Comparison of ENCODE assay signal across 1 cellular context in the genomic region with DNA sequence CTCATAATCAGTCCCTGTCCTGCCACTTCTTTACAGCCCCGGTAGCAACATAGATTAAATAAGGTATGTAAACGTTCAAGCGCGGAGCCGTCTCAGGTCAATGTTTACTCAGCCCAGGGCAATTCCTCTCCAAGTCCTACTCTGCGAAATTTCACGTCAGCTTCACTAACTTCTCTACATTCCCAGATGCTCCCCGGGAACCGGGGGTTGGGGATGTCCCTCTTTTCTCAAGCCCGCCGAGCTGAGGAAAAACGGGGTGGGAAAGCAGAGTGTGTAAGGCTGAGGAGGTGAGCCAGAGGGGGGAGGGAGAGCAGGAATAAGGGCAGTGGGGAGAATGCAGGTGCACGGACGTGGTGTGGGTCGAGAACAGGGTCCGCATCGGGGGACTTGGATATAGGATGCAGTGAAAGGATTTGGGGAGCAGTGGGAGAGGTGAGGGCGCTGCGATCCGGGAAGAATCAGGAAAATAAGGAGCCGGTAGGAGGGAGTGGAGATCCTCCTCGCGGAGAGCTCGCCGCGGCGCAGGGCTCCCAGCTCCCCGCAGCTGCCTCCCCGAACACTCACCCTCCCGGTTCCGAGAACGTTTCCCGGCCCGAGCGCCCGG.
TF ChIP-seq lines count a peak whose summit lies in the region.

No MANE protein-coding gene starts in this region.

TF ChIP-seq in HepG2, 621 proteins besides CTCF, POLR2A, EP300 and RAD21 (continued from another document and continues in another):
- TF ChIP-seq, protein P1, sequence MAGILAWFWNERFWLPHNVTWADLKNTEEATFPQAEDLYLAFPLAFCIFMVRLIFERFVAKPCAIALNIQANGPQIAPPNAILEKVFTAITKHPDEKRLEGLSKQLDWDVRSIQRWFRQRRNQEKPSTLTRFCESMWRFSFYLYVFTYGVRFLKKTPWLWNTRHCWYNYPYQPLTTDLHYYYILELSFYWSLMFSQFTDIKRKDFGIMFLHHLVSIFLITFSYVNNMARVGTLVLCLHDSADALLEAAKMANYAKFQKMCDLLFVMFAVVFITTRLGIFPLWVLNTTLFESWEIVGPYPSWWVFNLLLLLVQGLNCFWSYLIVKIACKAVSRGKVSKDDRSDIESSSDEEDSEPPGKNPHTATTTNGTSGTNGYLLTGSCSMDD (CRISPR knock-in tag; IDR thresholded peaks at IDR 0.05) = no peak
- TF ChIP-seq ZFX (CRISPR knock-in tag; IDR thresholded peaks at IDR 0.05; ENCODE audit: low read depth) (no peak), HCFC1 (IDR thresholded peaks at IDR 0.05; ENCODE audit: low read depth, low read length) (no peak), MEIS2 (CRISPR knock-in tag; IDR thresholded peaks at IDR 0.05) (peak; percentile 22; the same call in 1 of the 2 replicates), ZNF205 (CRISPR knock-in tag; IDR thresholded peaks at IDR 0.05) (no peak; the same call in 1 of the 2 replicates), FOXC1 (CRISPR knock-in tag; IDR thresholded peaks at IDR 0.05; ENCODE audit: borderline replicate concordance) (peak; percentile 74), NR2F1 (CRISPR knock-in tag; IDR thresholded peaks at IDR 0.05) (no peak), KDM3A (CRISPR knock-in tag; IDR thresholded peaks at IDR 0.05; ENCODE audit: low read depth) (no peak), WIZ (CRISPR knock-in tag; IDR thresholded peaks at IDR 0.05) (peak; percentile 62), ZNF749 (CRISPR knock-in tag; IDR thresholded peaks at IDR 0.05; ENCODE audit: borderline replicate concordance) (no peak; the same call in 1 of the 2 replicates), TEAD2 (CRISPR knock-in tag; IDR thresholded peaks at IDR 0.05) (no peak), SRF (IDR thresholded peaks at IDR 0.05; ENCODE audit: low read depth, low read length) (no peak), KDM4B (CRISPR knock-in tag; IDR thresholded peaks at IDR 0.05) (no peak), DNMT1 (CRISPR knock-in tag; IDR thresholded peaks at IDR 0.05) (no peak), ZNF44 (CRISPR knock-in tag; IDR thresholded peaks at IDR 0.05) (peak; percentile 29; the same call in 1 of the 2 replicates), MYC (CRISPR knock-in tag; IDR thresholded peaks at IDR 0.05; ENCODE audit: borderline replicate concordance) (peak; percentile 11; the same call in 1 of the 2 replicates), ZNF737 (CRISPR knock-in tag; IDR thresholded peaks at IDR 0.05; ENCODE audit: borderline replicate concordance) (0 out of 2 replicates have a peak, but pooled peaks have one; percentile 18), ELF1 (CRISPR knock-in tag; IDR thresholded peaks at IDR 0.05) (no peak), PPARG (CRISPR knock-in tag; conservative IDR thresholded peaks at IDR 0.05) (0 out of 2 replicates have a peak, but pooled peaks have one; percentile 4), NFKB2 (CRISPR knock-in tag; IDR thresholded peaks at IDR 0.05; ENCODE audit: borderline replicate concordance) (0 out of 2 replicates have a peak, but pooled peaks have one; percentile 65), THAP11 (CRISPR knock-in tag; IDR thresholded peaks at IDR 0.05) (no peak), ZNF335 (CRISPR knock-in tag; IDR thresholded peaks at IDR 0.05) (peak; percentile 69; the same call in 1 of the 2 replicates), MIER2 (CRISPR knock-in tag; IDR thresholded peaks at IDR 0.05) (no peak), BCL6 (CRISPR knock-in tag; IDR thresholded peaks at IDR 0.05) (peak; percentile 70), ZFY (CRISPR knock-in tag; IDR thresholded peaks at IDR 0.05) (no peak), MTF2 (CRISPR knock-in tag; IDR thresholded peaks at IDR 0.05; ENCODE audit: borderline replicate concordance) (0 out of 2 replicates have a peak, but pooled peaks have one; percentile 8), RBM39 (IDR thresholded peaks at IDR 0.05; ENCODE audit: low read depth, low read length, poor library complexity, severe bottlenecking) (no peak), TAF15 (IDR thresholded peaks at IDR 0.05; ENCODE audit: low read depth, low read length, poor library complexity, severe bottlenecking) (peak; percentile 17), CHD4 (IDR thresholded peaks at IDR 0.05; ENCODE audit: borderline replicate concordance, low read length) (no peak), HNRNPUL1 (IDR thresholded peaks at IDR 0.05; ENCODE audit: low read depth, low read length) (no peak), RCOR2 (CRISPR knock-in tag; IDR thresholded peaks at IDR 0.05) (no peak), ZBTB7A (CRISPR knock-in tag; IDR thresholded peaks at IDR 0.05) (peak; percentile 69; the same call in 1 of the 2 replicates), ZNF747 (CRISPR knock-in tag; IDR thresholded peaks at IDR 0.05; ENCODE audit: borderline replicate concordance) (peak; percentile 71), RBAK (CRISPR knock-in tag; IDR thresholded peaks at IDR 0.05) (peak; percentile 86), ZNF776 (CRISPR knock-in tag; IDR thresholded peaks at IDR 0.05) (no peak), IKZF4 (CRISPR knock-in tag; IDR thresholded peaks at IDR 0.05; ENCODE audit: borderline replicate concordance, low read depth, not compliant biosample characterization) (no peak), TCF12 (IDR thresholded peaks at IDR 0.05) (no peak), TCF12 (CRISPR knock-in tag; IDR thresholded peaks at IDR 0.05) (no peak), PCBP2 (optimal IDR thresholded peaks at IDR 0.05; ENCODE audit: low read depth, low read length, poor library complexity, severe bottlenecking) (no peak), IRF2 (CRISPR knock-in tag; IDR thresholded peaks at IDR 0.05) (no peak), ZNF570 (CRISPR knock-in tag; IDR thresholded peaks at IDR 0.05; ENCODE audit: borderline replicate concordance) (no peak)
- TF ChIP-seq, protein P2, sequence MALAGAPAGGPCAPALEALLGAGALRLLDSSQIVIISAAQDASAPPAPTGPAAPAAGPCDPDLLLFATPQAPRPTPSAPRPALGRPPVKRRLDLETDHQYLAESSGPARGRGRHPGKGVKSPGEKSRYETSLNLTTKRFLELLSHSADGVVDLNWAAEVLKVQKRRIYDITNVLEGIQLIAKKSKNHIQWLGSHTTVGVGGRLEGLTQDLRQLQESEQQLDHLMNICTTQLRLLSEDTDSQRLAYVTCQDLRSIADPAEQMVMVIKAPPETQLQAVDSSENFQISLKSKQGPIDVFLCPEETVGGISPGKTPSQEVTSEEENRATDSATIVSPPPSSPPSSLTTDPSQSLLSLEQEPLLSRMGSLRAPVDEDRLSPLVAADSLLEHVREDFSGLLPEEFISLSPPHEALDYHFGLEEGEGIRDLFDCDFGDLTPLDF (CRISPR knock-in tag; IDR thresholded peaks at IDR 0.05) = no peak; the same call in 1 of the 2 replicates
- TF ChIP-seq, protein P3, sequence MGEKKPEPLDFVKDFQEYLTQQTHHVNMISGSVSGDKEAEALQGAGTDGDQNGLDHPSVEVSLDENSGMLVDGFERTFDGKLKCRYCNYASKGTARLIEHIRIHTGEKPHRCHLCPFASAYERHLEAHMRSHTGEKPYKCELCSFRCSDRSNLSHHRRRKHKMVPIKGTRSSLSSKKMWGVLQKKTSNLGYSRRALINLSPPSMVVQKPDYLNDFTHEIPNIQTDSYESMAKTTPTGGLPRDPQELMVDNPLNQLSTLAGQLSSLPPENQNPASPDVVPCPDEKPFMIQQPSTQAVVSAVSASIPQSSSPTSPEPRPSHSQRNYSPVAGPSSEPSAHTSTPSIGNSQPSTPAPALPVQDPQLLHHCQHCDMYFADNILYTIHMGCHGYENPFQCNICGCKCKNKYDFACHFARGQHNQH (CRISPR knock-in tag; IDR thresholded peaks at IDR 0.05) = peak; percentile 86
- TF ChIP-seq, protein P4, sequence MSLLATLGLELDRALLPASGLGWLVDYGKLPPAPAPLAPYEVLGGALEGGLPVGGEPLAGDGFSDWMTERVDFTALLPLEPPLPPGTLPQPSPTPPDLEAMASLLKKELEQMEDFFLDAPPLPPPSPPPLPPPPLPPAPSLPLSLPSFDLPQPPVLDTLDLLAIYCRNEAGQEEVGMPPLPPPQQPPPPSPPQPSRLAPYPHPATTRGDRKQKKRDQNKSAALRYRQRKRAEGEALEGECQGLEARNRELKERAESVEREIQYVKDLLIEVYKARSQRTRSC (CRISPR knock-in tag; IDR thresholded peaks at IDR 0.05; ENCODE audit: low read depth) = no peak
- TF ChIP-seq, protein P5, sequence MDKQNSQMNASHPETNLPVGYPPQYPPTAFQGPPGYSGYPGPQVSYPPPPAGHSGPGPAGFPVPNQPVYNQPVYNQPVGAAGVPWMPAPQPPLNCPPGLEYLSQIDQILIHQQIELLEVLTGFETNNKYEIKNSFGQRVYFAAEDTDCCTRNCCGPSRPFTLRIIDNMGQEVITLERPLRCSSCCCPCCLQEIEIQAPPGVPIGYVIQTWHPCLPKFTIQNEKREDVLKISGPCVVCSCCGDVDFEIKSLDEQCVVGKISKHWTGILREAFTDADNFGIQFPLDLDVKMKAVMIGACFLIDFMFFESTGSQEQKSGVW (CRISPR knock-in tag; IDR thresholded peaks at IDR 0.05; ENCODE audit: borderline replicate concordance) = peak; percentile 62; the same call in 1 of the 2 replicates
- TF ChIP-seq, protein P6, sequence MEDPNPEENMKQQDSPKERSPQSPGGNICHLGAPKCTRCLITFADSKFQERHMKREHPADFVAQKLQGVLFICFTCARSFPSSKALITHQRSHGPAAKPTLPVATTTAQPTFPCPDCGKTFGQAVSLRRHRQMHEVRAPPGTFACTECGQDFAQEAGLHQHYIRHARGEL (CRISPR knock-in tag; IDR thresholded peaks at IDR 0.05) = no peak
- TF ChIP-seq, protein P7, sequence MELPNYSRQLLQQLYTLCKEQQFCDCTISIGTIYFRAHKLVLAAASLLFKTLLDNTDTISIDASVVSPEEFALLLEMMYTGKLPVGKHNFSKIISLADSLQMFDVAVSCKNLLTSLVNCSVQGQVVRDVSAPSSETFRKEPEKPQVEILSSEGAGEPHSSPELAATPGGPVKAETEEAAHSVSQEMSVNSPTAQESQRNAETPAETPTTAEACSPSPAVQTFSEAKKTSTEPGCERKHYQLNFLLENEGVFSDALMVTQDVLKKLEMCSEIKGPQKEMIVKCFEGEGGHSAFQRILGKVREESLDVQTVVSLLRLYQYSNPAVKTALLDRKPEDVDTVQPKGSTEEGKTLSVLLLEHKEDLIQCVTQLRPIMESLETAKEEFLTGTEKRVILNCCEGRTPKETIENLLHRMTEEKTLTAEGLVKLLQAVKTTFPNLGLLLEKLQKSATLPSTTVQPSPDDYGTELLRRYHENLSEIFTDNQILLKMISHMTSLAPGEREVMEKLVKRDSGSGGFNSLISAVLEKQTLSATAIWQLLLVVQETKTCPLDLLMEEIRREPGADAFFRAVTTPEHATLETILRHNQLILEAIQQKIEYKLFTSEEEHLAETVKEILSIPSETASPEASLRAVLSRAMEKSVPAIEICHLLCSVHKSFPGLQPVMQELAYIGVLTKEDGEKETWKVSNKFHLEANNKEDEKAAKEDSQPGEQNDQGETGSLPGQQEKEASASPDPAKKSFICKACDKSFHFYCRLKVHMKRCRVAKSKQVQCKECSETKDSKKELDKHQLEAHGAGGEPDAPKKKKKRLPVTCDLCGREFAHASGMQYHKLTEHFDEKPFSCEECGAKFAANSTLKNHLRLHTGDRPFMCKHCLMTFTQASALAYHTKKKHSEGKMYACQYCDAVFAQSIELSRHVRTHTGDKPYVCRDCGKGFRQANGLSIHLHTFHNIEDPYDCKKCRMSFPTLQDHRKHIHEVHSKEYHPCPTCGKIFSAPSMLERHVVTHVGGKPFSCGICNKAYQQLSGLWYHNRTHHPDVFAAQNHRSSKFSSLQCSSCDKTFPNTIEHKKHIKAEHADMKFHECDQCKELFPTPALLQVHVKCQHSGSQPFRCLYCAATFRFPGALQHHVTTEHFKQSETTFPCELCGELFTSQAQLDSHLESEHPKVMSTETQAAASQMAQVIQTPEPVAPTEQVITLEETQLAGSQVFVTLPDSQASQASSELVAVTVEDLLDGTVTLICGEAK (IDR thresholded peaks at IDR 0.05) = no peak
- TF ChIP-seq, protein P7 (CRISPR knock-in tag; IDR thresholded peaks at IDR 0.05) = peak; percentile 36
- TF ChIP-seq, protein P8, sequence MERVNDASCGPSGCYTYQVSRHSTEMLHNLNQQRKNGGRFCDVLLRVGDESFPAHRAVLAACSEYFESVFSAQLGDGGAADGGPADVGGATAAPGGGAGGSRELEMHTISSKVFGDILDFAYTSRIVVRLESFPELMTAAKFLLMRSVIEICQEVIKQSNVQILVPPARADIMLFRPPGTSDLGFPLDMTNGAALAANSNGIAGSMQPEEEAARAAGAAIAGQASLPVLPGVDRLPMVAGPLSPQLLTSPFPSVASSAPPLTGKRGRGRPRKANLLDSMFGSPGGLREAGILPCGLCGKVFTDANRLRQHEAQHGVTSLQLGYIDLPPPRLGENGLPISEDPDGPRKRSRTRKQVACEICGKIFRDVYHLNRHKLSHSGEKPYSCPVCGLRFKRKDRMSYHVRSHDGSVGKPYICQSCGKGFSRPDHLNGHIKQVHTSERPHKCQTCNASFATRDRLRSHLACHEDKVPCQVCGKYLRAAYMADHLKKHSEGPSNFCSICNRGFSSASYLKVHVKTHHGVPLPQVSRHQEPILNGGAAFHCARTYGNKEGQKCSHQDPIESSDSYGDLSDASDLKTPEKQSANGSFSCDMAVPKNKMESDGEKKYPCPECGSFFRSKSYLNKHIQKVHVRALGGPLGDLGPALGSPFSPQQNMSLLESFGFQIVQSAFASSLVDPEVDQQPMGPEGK (CRISPR knock-in tag; IDR thresholded peaks at IDR 0.05) = peak; percentile 45
